Comparison of ENCODE assay signal across 1 cellular context in the genomic region with DNA sequence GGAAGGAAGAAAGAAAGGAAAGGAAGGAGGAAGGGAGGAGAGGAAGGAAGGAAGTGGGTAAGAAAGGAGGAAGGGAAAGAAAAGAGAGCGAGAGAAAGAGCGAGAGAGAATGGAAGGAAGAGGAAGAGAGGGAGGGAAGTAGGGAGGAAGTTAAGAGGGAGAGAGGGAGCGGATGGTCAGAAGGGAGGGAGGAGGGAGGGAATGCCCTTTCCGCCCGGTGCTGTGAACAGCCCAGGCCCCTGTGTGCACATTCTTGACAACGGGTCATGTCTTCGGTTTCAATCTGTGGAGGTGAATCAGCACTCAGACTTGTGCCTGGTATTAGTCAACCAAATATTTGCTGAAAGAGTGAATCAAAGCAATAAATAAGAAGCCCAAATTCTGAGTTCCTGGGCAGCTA.
A peak's percentile ranks its signal among the peaks of the same experiment; 100 is the strongest.
TF ChIP-seq lines count a peak whose summit lies in the region.

No MANE protein-coding gene starts in this region.

TF ChIP-seq in H1, 55 proteins besides CTCF, POLR2A, EP300 and RAD21:
- TF ChIP-seq RNF2 (IDR thresholded peaks at IDR 0.05; ENCODE audit: borderline replicate concordance, low read depth, low read length, missing control alignments, poor library complexity, severe bottlenecking) (no peak), SP1 (IDR thresholded peaks at IDR 0.05; ENCODE audit: low read depth, low read length) (no peak), GTF2F1 (IDR thresholded peaks at IDR 0.05; ENCODE audit: borderline replicate concordance, low read depth, low read length) (no peak), KDM1A (IDR thresholded peaks at IDR 0.05; ENCODE audit: borderline replicate concordance, low read length) (no peak), ASH2L (IDR thresholded peaks at IDR 0.05; ENCODE audit: low read length) (peak; percentile 27), BACH1 (IDR thresholded peaks at IDR 0.05; ENCODE audit: low read length) (no peak), POLR2AphosphoS5 (IDR thresholded peaks at IDR 0.05; ENCODE audit: low read depth, low read length) (no peak), HDAC6 (IDR thresholded peaks at IDR 0.05; ENCODE audit: low read depth, low read length) (no peak), NANOG (IDR thresholded peaks at IDR 0.05; ENCODE audit: insufficient read depth, low read depth, low read length, poor library complexity, severe bottlenecking) (no peak)
